In genomic region chr2:224596289-224596688, GRCh38 we compare ENCODE assay signal across 18 cellular contexts. TPM values are rescaled to one million over a fixed set of nuclear protein-coding genes. Genes with fewer than 3 reads are reported as not detected.
DNase-seq lines count a peak whose midpoint lies in the region; ATAC-seq lines count a peak whose summit lies in the region.
"Had no signal": no experiment of that assay in that cellular context is flagged by ENCODE, and none has a peak within 500 bp of the region (broad histone marks: within the 10 kb centered on the region; RNA-seq: fewer than 3 reads in every experiment).

No MANE protein-coding gene starts in this region.

- H3K27me3 ChIP-seq in Karpas-422 (ENCODE audit: low read length): no peaks in the 10 kb centered on the region
- H3K27me3 ChIP-seq: BLaER1 had no signal

- no peaks in the 10 kb centered on the region for H4K20me1 ChIP-seq in Karpas-422 (ENCODE audit: insufficient read depth, low read depth, low read length)
- H4K20me1 ChIP-seq: BLaER1 had no signal

- no peaks in the 10 kb centered on the region for H3K9me2 ChIP-seq in Karpas-422 (replicated peaks; ENCODE audit: insufficient read depth, low read length)

- no peak overlapping the region for H3K4me2 ChIP-seq in Karpas-422 (ENCODE audit: low read depth, low read length, poor library complexity, severe bottlenecking)
- H3K4me2 ChIP-seq: BLaER1 had no signal

- H3K4me1 ChIP-seq in Karpas-422 (ENCODE audit: low read length): peaks cover 5% of the 10 kb centered on the region; the same call in 1 of the 2 replicates

- no peak overlapping the region for H3K4me3 ChIP-seq in Karpas-422 (ENCODE audit: low read length)
- H3K4me3 ChIP-seq: BLaER1 had no signal

- H3K79me2 ChIP-seq in Karpas-422 (ENCODE audit: low read length): no peaks in the 10 kb centered on the region

- no peak overlapping the region for H3K9ac ChIP-seq in Karpas-422 (ENCODE audit: low read length)
- H3K9ac ChIP-seq: BLaER1 had no signal

- DNase-seq in Karpas-422 (peak; percentile 24), DMS79 (lab: John Stamatoyannopoulos, UW) (no peak), RPMI8226 (no peak)
- DNase-seq: DMS 273 treated with DMSO at 0.1 percent for 48 hours, EL, MM.1S, NCI-H1105 treated with DMSO at 0.1 percent for 48 hours, NCI-H187, NCI-H2171, NCI-H774, SIG-M5, T-helper 17 cell had no signal

- H3K9me3 ChIP-seq in Karpas-422 (ENCODE audit: low read length): no peaks in the 10 kb centered on the region
- H3K9me3 ChIP-seq: BLaER1 had no signal

- H2AFZ ChIP-seq in Karpas-422 (ENCODE audit: low read length): no peak overlapping the region

- H3K27ac ChIP-seq in Karpas-422 (ENCODE audit: low read length): no peak overlapping the region
- H3K27ac ChIP-seq: BLaER1 had no signal

- ATAC-seq in GM18858 (IDR thresholded peaks at IDR 0.05; ENCODE audit: unreplicated experiment) (peak; percentile 41), HG02642 (IDR thresholded peaks at IDR 0.05; ENCODE audit: poor library complexity, unreplicated experiment) (peak; percentile 64), HG02623 (IDR thresholded peaks at IDR 0.05; ENCODE audit: unreplicated experiment) (no peak), GM21737 (IDR thresholded peaks at IDR 0.05; ENCODE audit: unreplicated experiment) (no peak)
- ATAC-seq: HepG2, T-helper 17 cell had no signal

- no peaks in the 10 kb centered on the region for H3K36me3 ChIP-seq in Karpas-422 (ENCODE audit: insufficient read depth, low read length)
- H3K36me3 ChIP-seq: BLaER1 had no signal

RNA-seq across cellular contexts. Expression of gene CUL3, which starts 11.1 kb away (rescaled TPM):
- total RNA-seq in Karpas-422 (2014; rRNA removed; shearing (Covaris generic); ENCODE audit: low replicate concordance): 74.5 and 132 TPM in 2 replicates

Comparison
In these comparisons a context has a peak if more than half of its experiments do, and no peak if none do; other contexts are left out.
1. ATAC-seq: peak in GM18858 (single experiment) and HG02642 (single experiment); none in HG02623 (single experiment) and GM21737 (single experiment).